ENCODE assay signal across 1 cellular context in genomic region chr2:241002275-241003046, GRCh38.
TF ChIP-seq lines count a peak whose summit lies in the region.

No MANE protein-coding gene starts in this region.

TF ChIP-seq in IMR-90, 13 proteins besides CTCF, POLR2A, EP300 and RAD21 (continued from another document):
- TF ChIP-seq NFE2L2 (IDR thresholded peaks at IDR 0.05; ENCODE audit: low read depth, low read length): no peak
- TF ChIP-seq MAFK (IDR thresholded peaks at IDR 0.05; ENCODE audit: low read depth, low read length): no peak
- TF ChIP-seq CHD1 (IDR thresholded peaks at IDR 0.05; ENCODE audit: low read depth, low read length): no peak
- TF ChIP-seq, protein P1, sequence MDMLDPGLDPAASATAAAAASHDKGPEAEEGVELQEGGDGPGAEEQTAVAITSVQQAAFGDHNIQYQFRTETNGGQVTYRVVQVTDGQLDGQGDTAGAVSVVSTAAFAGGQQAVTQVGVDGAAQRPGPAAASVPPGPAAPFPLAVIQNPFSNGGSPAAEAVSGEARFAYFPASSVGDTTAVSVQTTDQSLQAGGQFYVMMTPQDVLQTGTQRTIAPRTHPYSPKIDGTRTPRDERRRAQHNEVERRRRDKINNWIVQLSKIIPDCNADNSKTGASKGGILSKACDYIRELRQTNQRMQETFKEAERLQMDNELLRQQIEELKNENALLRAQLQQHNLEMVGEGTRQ (IDR thresholded peaks at IDR 0.05; ENCODE audit: low read depth, low read length): no peak
- no peak for TF ChIP-seq BHLHE40 (IDR thresholded peaks at IDR 0.05; ENCODE audit: low read depth, low read length)
- no peak for TF ChIP-seq RFX5 (IDR thresholded peaks at IDR 0.05; ENCODE audit: low read depth, low read length)
